ENCODE assay signal across 1 cellular context in the genomic region with DNA sequence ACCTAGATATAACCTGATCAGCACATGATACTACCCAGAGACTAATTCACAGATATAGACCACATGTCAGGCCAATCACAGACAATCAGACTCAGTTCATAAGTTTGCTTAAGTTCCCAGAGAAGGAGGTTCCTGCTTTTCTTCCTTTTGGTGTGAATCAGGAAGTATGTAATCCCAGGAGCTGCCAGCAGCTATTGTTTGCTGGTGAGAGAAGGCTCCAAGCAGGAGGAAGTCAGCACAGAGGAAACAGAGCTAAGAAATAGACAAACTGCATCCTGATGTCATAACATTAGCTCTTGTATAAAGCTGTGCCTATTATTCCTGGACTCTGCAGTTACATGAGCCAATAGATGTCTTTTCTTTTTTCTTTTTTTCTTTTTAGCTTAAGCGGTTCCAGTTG.
TF ChIP-seq lines count a peak whose summit lies in the region.

No MANE protein-coding gene starts in this region.

TF ChIP-seq in HepG2, 621 proteins besides CTCF, POLR2A, EP300 and RAD21 (continued from another document):
- TF ChIP-seq ZXDC (CRISPR knock-in tag; IDR thresholded peaks at IDR 0.05) (no peak), CREM (IDR thresholded peaks at IDR 0.05) (no peak), CREM (CRISPR knock-in tag; IDR thresholded peaks at IDR 0.05) (no peak), ZSCAN29 (CRISPR knock-in tag; conservative IDR thresholded peaks at IDR 0.05) (no peak), WIZ (CRISPR knock-in tag; IDR thresholded peaks at IDR 0.05) (no peak), HOXA7 (CRISPR knock-in tag; IDR thresholded peaks at IDR 0.05) (no peak), ZNF713 (CRISPR knock-in tag; IDR thresholded peaks at IDR 0.05) (no peak), PHF20 (CRISPR knock-in tag; IDR thresholded peaks at IDR 0.05) (no peak), ZSCAN9 (CRISPR knock-in tag; IDR thresholded peaks at IDR 0.05; ENCODE audit: borderline replicate concordance) (no peak), ZNF530 (CRISPR knock-in tag; IDR thresholded peaks at IDR 0.05; ENCODE audit: low read depth) (no peak), ZNF772 (CRISPR knock-in tag; IDR thresholded peaks at IDR 0.05) (no peak), ZNF343 (CRISPR knock-in tag; IDR thresholded peaks at IDR 0.05) (no peak)
- TF ChIP-seq, protein P1, sequence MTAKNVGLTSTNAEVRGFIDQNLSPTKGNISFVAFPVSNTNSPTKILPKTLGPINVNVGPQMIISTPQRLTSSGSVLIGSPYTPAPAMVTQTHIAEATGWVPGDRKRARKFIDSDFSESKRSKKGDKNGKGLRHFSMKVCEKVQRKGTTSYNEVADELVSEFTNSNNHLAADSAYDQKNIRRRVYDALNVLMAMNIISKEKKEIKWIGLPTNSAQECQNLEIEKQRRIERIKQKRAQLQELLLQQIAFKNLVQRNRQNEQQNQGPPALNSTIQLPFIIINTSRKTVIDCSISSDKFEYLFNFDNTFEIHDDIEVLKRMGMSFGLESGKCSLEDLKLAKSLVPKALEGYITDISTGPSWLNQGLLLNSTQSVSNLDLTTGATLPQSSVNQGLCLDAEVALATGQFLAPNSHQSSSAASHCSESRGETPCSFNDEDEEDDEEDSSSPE (CRISPR knock-in tag; IDR thresholded peaks at IDR 0.05) = no peak
